In the genomic region with DNA sequence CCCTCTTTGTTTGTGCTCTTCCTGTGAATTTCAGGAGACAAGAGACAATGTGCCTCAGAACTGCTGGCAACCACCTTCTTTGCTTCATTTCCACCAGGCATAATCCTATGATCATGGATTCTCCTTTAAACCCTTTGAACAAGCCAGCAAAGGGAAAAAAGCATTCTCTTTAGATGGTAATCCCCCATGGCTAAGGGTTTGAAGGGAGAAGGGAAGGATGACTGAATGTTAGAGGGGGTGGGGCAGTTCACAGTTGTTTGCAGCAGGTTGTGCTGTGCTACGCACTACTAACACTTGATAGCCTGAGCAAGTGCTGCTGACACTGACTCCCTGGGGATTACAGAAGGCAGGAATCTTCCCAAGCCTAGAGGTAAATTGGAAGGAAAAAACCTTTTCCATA, we compare ENCODE assay signal across 1 cellular context.
TF ChIP-seq lines count a peak whose summit lies in the region.

No MANE protein-coding gene starts in this region.

TF ChIP-seq in GM23338, 12 proteins besides CTCF, POLR2A, EP300 and RAD21 (continued from another document):
- TF ChIP-seq, protein P1, sequence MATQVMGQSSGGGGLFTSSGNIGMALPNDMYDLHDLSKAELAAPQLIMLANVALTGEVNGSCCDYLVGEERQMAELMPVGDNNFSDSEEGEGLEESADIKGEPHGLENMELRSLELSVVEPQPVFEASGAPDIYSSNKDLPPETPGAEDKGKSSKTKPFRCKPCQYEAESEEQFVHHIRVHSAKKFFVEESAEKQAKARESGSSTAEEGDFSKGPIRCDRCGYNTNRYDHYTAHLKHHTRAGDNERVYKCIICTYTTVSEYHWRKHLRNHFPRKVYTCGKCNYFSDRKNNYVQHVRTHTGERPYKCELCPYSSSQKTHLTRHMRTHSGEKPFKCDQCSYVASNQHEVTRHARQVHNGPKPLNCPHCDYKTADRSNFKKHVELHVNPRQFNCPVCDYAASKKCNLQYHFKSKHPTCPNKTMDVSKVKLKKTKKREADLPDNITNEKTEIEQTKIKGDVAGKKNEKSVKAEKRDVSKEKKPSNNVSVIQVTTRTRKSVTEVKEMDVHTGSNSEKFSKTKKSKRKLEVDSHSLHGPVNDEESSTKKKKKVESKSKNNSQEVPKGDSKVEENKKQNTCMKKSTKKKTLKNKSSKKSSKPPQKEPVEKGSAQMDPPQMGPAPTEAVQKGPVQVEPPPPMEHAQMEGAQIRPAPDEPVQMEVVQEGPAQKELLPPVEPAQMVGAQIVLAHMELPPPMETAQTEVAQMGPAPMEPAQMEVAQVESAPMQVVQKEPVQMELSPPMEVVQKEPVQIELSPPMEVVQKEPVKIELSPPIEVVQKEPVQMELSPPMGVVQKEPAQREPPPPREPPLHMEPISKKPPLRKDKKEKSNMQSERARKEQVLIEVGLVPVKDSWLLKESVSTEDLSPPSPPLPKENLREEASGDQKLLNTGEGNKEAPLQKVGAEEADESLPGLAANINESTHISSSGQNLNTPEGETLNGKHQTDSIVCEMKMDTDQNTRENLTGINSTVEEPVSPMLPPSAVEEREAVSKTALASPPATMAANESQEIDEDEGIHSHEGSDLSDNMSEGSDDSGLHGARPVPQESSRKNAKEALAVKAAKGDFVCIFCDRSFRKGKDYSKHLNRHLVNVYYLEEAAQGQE (IDR thresholded peaks at IDR 0.05; ENCODE audit: unreplicated experiment): no peak
- TF ChIP-seq EZH2phosphoT487 (IDR thresholded peaks at IDR 0.05; ENCODE audit: unreplicated experiment) (no peak), EZH2 (IDR thresholded peaks at IDR 0.05; ENCODE audit: low read depth, unreplicated experiment) (no peak), STAT1 (IDR thresholded peaks at IDR 0.05; ENCODE audit: unreplicated experiment) (no peak), NANOG (IDR thresholded peaks at IDR 0.05; ENCODE audit: borderline replicate concordance) (no peak), CREB1 (CRISPR knock-in tag; IDR thresholded peaks at IDR 0.05; ENCODE audit: low read depth) (no peak)
- TF ChIP-seq, protein P2, sequence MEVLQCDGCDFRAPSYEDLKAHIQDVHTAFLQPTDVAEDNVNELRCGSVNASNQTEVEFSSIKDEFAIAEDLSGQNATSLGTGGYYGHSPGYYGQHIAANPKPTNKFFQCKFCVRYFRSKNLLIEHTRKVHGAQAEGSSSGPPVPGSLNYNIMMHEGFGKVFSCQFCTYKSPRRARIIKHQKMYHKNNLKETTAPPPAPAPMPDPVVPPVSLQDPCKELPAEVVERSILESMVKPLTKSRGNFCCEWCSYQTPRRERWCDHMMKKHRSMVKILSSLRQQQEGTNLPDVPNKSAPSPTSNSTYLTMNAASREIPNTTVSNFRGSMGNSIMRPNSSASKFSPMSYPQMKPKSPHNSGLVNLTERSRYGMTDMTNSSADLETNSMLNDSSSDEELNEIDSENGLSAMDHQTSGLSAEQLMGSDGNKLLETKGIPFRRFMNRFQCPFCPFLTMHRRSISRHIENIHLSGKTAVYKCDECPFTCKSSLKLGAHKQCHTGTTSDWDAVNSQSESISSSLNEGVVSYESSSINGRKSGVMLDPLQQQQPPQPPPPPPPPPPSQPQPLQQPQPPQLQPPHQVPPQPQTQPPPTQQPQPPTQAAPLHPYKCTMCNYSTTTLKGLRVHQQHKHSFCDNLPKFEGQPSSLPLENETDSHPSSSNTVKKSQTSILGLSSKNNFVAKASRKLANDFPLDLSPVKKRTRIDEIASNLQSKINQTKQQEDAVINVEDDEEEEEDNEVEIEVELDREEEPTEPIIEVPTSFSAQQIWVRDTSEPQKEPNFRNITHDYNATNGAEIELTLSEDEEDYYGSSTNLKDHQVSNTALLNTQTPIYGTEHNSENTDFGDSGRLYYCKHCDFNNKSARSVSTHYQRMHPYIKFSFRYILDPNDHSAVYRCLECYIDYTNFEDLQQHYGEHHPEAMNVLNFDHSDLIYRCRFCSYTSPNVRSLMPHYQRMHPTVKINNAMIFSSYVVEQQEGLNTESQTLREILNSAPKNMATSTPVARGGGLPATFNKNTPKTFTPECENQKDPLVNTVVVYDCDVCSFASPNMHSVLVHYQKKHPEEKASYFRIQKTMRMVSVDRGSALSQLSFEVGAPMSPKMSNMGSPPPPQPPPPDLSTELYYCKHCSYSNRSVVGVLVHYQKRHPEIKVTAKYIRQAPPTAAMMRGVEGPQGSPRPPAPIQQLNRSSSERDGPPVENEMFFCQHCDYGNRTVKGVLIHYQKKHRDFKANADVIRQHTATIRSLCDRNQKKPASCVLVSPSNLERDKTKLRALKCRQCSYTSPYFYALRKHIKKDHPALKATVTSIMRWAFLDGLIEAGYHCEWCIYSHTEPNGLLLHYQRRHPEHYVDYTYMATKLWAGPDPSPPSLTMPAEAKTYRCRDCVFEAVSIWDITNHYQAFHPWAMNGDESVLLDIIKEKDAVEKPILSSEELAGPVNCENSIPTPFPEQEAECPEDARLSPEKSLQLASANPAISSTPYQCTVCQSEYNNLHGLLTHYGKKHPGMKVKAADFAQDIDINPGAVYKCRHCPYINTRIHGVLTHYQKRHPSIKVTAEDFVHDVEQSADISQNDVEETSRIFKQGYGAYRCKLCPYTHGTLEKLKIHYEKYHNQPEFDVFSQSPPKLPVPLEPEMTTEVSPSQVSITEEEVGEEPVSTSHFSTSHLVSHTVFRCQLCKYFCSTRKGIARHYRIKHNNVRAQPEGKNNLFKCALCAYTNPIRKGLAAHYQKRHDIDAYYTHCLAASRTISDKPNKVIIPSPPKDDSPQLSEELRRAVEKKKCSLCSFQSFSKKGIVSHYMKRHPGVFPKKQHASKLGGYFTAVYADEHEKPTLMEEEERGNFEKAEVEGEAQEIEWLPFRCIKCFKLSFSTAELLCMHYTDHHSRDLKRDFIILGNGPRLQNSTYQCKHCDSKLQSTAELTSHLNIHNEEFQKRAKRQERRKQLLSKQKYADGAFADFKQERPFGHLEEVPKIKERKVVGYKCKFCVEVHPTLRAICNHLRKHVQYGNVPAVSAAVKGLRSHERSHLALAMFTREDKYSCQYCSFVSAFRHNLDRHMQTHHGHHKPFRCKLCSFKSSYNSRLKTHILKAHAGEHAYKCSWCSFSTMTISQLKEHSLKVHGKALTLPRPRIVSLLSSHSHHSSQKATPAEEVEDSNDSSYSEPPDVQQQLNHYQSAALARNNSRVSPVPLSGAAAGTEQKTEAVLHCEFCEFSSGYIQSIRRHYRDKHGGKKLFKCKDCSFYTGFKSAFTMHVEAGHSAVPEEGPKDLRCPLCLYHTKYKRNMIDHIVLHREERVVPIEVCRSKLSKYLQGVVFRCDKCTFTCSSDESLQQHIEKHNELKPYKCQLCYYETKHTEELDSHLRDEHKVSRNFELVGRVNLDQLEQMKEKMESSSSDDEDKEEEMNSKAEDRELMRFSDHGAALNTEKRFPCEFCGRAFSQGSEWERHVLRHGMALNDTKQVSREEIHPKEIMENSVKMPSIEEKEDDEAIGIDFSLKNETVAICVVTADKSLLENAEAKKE (CRISPR knock-in tag; IDR thresholded peaks at IDR 0.05): no peak
- TF ChIP-seq, protein P3, sequence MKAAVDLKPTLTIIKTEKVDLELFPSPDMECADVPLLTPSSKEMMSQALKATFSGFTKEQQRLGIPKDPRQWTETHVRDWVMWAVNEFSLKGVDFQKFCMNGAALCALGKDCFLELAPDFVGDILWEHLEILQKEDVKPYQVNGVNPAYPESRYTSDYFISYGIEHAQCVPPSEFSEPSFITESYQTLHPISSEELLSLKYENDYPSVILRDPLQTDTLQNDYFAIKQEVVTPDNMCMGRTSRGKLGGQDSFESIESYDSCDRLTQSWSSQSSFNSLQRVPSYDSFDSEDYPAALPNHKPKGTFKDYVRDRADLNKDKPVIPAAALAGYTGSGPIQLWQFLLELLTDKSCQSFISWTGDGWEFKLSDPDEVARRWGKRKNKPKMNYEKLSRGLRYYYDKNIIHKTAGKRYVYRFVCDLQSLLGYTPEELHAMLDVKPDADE (IDR thresholded peaks at IDR 0.05): no peak
